In genomic region chr22:50705219-50705691, GRCh38 we compare ENCODE assay signal across 9 cellular contexts. TPM values are rescaled to one million over a fixed set of nuclear protein-coding genes. Genes with fewer than 3 reads are reported as not detected.
DNase-seq lines count a peak whose midpoint lies in the region; ATAC-seq lines count a peak whose summit lies in the region.
"Had no signal": no experiment of that assay in that cellular context is flagged by ENCODE, and none has a peak within 500 bp of the region (broad histone marks: within the 10 kb centered on the region; RNA-seq: fewer than 3 reads in every experiment).

No MANE protein-coding gene starts in this region.

- peak; percentile 79 for DNase-seq in DMS153 (lab: John Stamatoyannopoulos, UW)
- DNase-seq in NCI-H2171 treated with DMSO at 0.1 percent for 48 hours (lab: John Stamatoyannopoulos, UW), result peak; percentile 84
- DNase-seq in dermis blood vessel endothelial cell, result peak; percentile 76
- DNase-seq in lung microvascular endothelial cell (ENCODE audit: low read depth in 2 of 2), result peak; percentile 69 to 88
- DNase-seq in activated CD4-positive, alpha-beta T cell treated with anti-CD3 and anti-CD28 coated beads, Interleukin-2, amount 50 U/mL, for 1 hour, result no peak
- no peak for DNase-seq in stimulated activated naive CD4-positive, alpha-beta T cell treated with Interleukin-2 at 50 U/mL for 16 hours (lab: John Stamatoyannopoulos, UW)
- DNase-seq: activated T-cell treated with anti-CD3 and anti-CD28 coated beads for 4 hours had no signal

- ATAC-seq in HG03159 (IDR thresholded peaks at IDR 0.05; ENCODE audit: unreplicated experiment) (no peak), GM19324 (IDR thresholded peaks at IDR 0.05; ENCODE audit: low FRiP score, unreplicated experiment) (no peak)

RNA-seq across cellular contexts. Expression of gene SHANK3, which starts 32.6 kb away (rescaled TPM):
- total RNA-seq in dermis blood vessel endothelial cell (33.0 and 42.7 TPM in 2 replicates), lung microvascular endothelial cell (7.6 and 11.5 TPM in 2 replicates)

RNA-seq across cellular contexts. Expression of gene ACR, which starts 32.7 kb away (rescaled TPM):
- 0.34 and 0.79 TPM in 2 replicates for total RNA-seq in dermis blood vessel endothelial cell
- total RNA-seq in lung microvascular endothelial cell, result under 0.01 and 0.20 TPM in 2 replicates

Comparison
In these comparisons a context has a peak if more than half of its experiments do, and no peak if none do; other contexts are left out.
1. DNase-seq: peak in DMS153 (single experiment), NCI-H2171 treated with DMSO at 0.1 percent for 48 hours (single experiment), dermis blood vessel endothelial cell (single experiment) and lung microvascular endothelial cell (2 of 2); none in activated CD4-positive, alpha-beta T cell treated with anti-CD3 and anti-CD28 coated beads, Interleukin-2, amount 50 U/mL, for 1 hour (single experiment) and stimulated activated naive CD4-positive, alpha-beta T cell treated with Interleukin-2 at 50 U/mL for 16 hours (single experiment).